26 cellular contexts compared by ENCODE assay signal in genomic region chr7:153472516-153472915, GRCh38.
DNase-seq lines count a peak whose midpoint lies in the region; ATAC-seq, FAIRE-seq and TF ChIP-seq lines count a peak whose summit lies in the region.
"Had no signal": no experiment of that assay in that cellular context is flagged by ENCODE, and none has a peak within 500 bp of the region (broad histone marks: within the 10 kb centered on the region; RNA-seq: fewer than 3 reads in every experiment).

No MANE protein-coding gene starts in this region.

- intact Hi-C loops in left ventricle myocardium inferior (cut with micrococcal nuclease): no loop called here
- intact Hi-C loops in Right ventricle myocardium inferior (cut with DNase I): loop anchor here (5.0 kb wide), 1 partner anchor 80 kb away; no protein-coding TSS in a partner anchor
- intact Hi-C loops in uterus (cut with DNase I; ENCODE audit: low total_unique reads): no loop called here
- intact Hi-C loops in activated CD4-positive, alpha-beta T cell treated with anti-CD3 and anti-CD28 coated beads for 36 hours (cut with DNase I, micrococcal nuclease): no loop called here
- intact Hi-C loops in pancreas (cut with DNase I): no loop called here

- DNase-seq in left ventricle myocardium inferior (no peak), Right ventricle myocardium inferior (ENCODE audit: missing footprints) (no peak), Caki2 (ENCODE audit: low read depth) (peak; percentile 6), left kidney (ENCODE audit: low read depth, low spot score) (peak; percentile 49), uterus (no peak), pancreas (no peak)
- no peak for DNase-seq in activated CD4-positive, alpha-beta T cell treated with anti-CD3 and anti-CD28 coated beads for 36 hours
- DNase-seq: AML-193; Caco-2; CD4-positive, alpha-beta T cell; CD8-positive, alpha-beta T cell; DMS 273 treated with DMSO at 0.1 percent for 48 hours; DMS153; DMS53; DMS79; DND-41; EL; GDM1 had no signal

- ATAC-seq in Right ventricle myocardium inferior (no peak), pancreas (no peak)
- ATAC-seq in activated CD4-positive, alpha-beta T cell treated with anti-CD3 and anti-CD28 coated beads for 36 hours: no peak
- ATAC-seq: A549; CD8-positive, alpha-beta T cell; GM12878 had no signal

- H3K4me3 ChIP-seq in left ventricle myocardium inferior (no peak overlapping the region), uterus (no peak overlapping the region), pancreas (no peak overlapping the region)
- H3K4me3 ChIP-seq: A549; BLaER1 treated with 17β-estradiol and CSF1 and Interleukin-3, amounts not matched to agents 10 nM and 100 nM; GM12878 had no signal

- H3K27me3 Mint-ChIP-seq in activated CD4-positive, alpha-beta T cell treated with anti-CD3 and anti-CD28 coated beads for 36 hours: peaks cover 3% of the 10 kb centered on the region
- H3K27me3 Mint-ChIP-seq: B cell; CD4-positive, alpha-beta T cell had no signal

- H3K36me3 ChIP-seq in left ventricle myocardium inferior (no peaks in the 10 kb centered on the region), uterus (no peaks in the 10 kb centered on the region), pancreas (no peaks in the 10 kb centered on the region)
- H3K36me3 ChIP-seq: BLaER1 treated with 17β-estradiol and CSF1 and Interleukin-3, amounts not matched to agents 10 nM and 100 nM had no signal

- H3K27me3 ChIP-seq in left ventricle myocardium inferior (ENCODE audit: low read depth): peaks cover 3% of the 10 kb centered on the region
- no peaks in the 10 kb centered on the region for H3K27me3 ChIP-seq in uterus
- no peaks in the 10 kb centered on the region for H3K27me3 ChIP-seq in pancreas
- H3K27me3 ChIP-seq: BLaER1 treated with 17β-estradiol and CSF1 and Interleukin-3, amounts not matched to agents 10 nM and 100 nM had no signal

- H3K9me3 Mint-ChIP-seq in activated CD4-positive, alpha-beta T cell treated with anti-CD3 and anti-CD28 coated beads for 36 hours (ENCODE audit: low read depth): peaks cover 5% of the 10 kb centered on the region

- POLR2A ChIA-PET in activated CD4-positive, alpha-beta T cell treated with anti-CD3 and anti-CD28 coated beads for 36 hours (lab: Charles Lee): no interaction called here

- H3K27ac ChIP-seq in left ventricle myocardium inferior (replicated peaks) (peak overlapping the region; percentile 69), uterus (peak overlapping the region; percentile 82 to 83), pancreas (no peak overlapping the region)
- H3K27ac ChIP-seq: 22Rv1; A549; BLaER1 treated with 17β-estradiol and CSF1 and Interleukin-3, amounts not matched to agents 10 nM and 100 nM; C4-2B had no signal

- no peaks in the 10 kb centered on the region for H3K4me1 Mint-ChIP-seq in activated CD4-positive, alpha-beta T cell treated with anti-CD3 and anti-CD28 coated beads for 36 hours
- H3K4me1 Mint-ChIP-seq: B cell had no signal

- no peaks in the 10 kb centered on the region for H3K9me3 ChIP-seq in left ventricle myocardium inferior (replicated peaks)
- no peaks in the 10 kb centered on the region for H3K9me3 ChIP-seq in uterus
- H3K9me3 ChIP-seq in pancreas: no peaks in the 10 kb centered on the region
- H3K9me3 ChIP-seq: A549; BLaER1 treated with 17β-estradiol and CSF1 and Interleukin-3, amounts not matched to agents 10 nM and 100 nM; Caco-2 had no signal

- H3K27ac Mint-ChIP-seq in activated CD4-positive, alpha-beta T cell treated with anti-CD3 and anti-CD28 coated beads for 36 hours: no peak overlapping the region
- H3K27ac Mint-ChIP-seq: B cell; CD4-positive, alpha-beta T cell; CD8-positive, alpha-beta T cell had no signal

- TF ChIP-seq POLR2A in uterus (IDR thresholded peaks at IDR 0.05): no peak

- H3K4me1 ChIP-seq in left ventricle myocardium inferior: peaks cover 4% of the 10 kb centered on the region
- H3K4me1 ChIP-seq in uterus: no peaks in the 10 kb centered on the region
- no peaks in the 10 kb centered on the region for H3K4me1 ChIP-seq in pancreas
- H3K4me1 ChIP-seq: A549; BLaER1 treated with 17β-estradiol and CSF1 and Interleukin-3, amounts not matched to agents 10 nM and 100 nM; Caco-2 had no signal

- H3K36me3 Mint-ChIP-seq in activated CD4-positive, alpha-beta T cell treated with anti-CD3 and anti-CD28 coated beads for 36 hours (ENCODE audit: low read depth): no peaks in the 10 kb centered on the region
- H3K36me3 Mint-ChIP-seq: CD8-positive, alpha-beta T cell had no signal

- WGBS in pancreas, 2 donors: 75 to 83% methylated on average over 7 of the region's 7 CpGs

- no peak overlapping the region for H3K4me3 Mint-ChIP-seq in activated CD4-positive, alpha-beta T cell treated with anti-CD3 and anti-CD28 coated beads for 36 hours
- H3K4me3 Mint-ChIP-seq: B cell; CD4-positive, alpha-beta T cell; CD8-positive, alpha-beta T cell had no signal

- in situ Hi-C loops in Caki2 (cut with HindIII; ENCODE audit: low pct_unique_long_range_greater_than_20kb, low sequenced_read_pairs): no loop called here

- no peak for FAIRE-seq in pancreas (lab: Jason Lieb, UNC)
- FAIRE-seq: A549, GM12878, GM12892, GM18507 had no signal

- TF ChIP-seq CTCF in left ventricle myocardium inferior (IDR thresholded peaks at IDR 0.05; ENCODE audit: borderline replicate concordance): no peak
- TF ChIP-seq CTCF in uterus (IDR thresholded peaks at IDR 0.05): no peak
- no peak for TF ChIP-seq CTCF in pancreas (IDR thresholded peaks at IDR 0.05)

- CTCF ChIA-PET in activated CD4-positive, alpha-beta T cell treated with anti-CD3 and anti-CD28 coated beads for 36 hours (lab: Charles Lee): no interaction called here

Comparison
In these comparisons a context has a peak if more than half of its experiments do, and no peak if none do; other contexts are left out.
1. DNase-seq: peak in Caki2 (single experiment) and left kidney (single experiment); none in left ventricle myocardium inferior (single experiment), Right ventricle myocardium inferior (single experiment), uterus (0 of 2), activated CD4-positive, alpha-beta T cell treated with anti-CD3 and anti-CD28 coated beads for 36 hours (single experiment) and pancreas (0 of 6).
2. H3K27ac ChIP-seq: peak in left ventricle myocardium inferior (single experiment) and uterus (2 of 2); none in pancreas (0 of 4).